ENCODE assay signal across 1 cellular context in the genomic region with DNA sequence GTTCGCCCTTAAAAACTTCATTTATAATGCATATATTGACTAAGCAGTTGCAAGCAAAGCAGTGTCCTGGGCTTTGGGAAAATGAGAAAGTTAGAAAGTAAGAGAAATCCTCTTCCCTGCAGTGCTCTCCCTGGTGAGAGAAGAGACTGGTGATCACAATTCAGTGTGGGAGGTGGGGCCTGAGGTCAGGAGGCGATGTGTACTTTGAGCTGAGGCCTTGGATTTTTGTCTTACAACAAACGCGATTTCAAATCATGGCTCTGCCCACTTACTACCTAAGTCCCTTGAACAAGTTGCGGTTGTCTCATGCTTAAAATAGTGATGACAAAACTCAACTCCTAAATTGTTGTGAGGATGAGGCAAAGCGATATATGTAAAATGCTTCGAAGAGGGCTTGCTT.
TF ChIP-seq lines count a peak whose summit lies in the region.

No MANE protein-coding gene starts in this region.

TF ChIP-seq in HepG2, 621 proteins besides CTCF, POLR2A, EP300 and RAD21 (continued from another document):
- TF ChIP-seq ZNF143 (CRISPR knock-in tag; IDR thresholded peaks at IDR 0.05) = no peak
- no peak for TF ChIP-seq ZNF251 (CRISPR knock-in tag; IDR thresholded peaks at IDR 0.05)
- no peak for TF ChIP-seq SIN3B (IDR thresholded peaks at IDR 0.05; ENCODE audit: low read length)
- no peak for TF ChIP-seq PRMT3 (CRISPR knock-in tag; IDR thresholded peaks at IDR 0.05; ENCODE audit: borderline replicate concordance, low read depth)
- TF ChIP-seq NCOR1 (IDR thresholded peaks at IDR 0.05; ENCODE audit: borderline replicate concordance, low read length) = no peak
- peak; percentile 87 for TF ChIP-seq HNF4A (CRISPR knock-in tag; IDR thresholded peaks at IDR 0.05)
- TF ChIP-seq, protein P1, sequence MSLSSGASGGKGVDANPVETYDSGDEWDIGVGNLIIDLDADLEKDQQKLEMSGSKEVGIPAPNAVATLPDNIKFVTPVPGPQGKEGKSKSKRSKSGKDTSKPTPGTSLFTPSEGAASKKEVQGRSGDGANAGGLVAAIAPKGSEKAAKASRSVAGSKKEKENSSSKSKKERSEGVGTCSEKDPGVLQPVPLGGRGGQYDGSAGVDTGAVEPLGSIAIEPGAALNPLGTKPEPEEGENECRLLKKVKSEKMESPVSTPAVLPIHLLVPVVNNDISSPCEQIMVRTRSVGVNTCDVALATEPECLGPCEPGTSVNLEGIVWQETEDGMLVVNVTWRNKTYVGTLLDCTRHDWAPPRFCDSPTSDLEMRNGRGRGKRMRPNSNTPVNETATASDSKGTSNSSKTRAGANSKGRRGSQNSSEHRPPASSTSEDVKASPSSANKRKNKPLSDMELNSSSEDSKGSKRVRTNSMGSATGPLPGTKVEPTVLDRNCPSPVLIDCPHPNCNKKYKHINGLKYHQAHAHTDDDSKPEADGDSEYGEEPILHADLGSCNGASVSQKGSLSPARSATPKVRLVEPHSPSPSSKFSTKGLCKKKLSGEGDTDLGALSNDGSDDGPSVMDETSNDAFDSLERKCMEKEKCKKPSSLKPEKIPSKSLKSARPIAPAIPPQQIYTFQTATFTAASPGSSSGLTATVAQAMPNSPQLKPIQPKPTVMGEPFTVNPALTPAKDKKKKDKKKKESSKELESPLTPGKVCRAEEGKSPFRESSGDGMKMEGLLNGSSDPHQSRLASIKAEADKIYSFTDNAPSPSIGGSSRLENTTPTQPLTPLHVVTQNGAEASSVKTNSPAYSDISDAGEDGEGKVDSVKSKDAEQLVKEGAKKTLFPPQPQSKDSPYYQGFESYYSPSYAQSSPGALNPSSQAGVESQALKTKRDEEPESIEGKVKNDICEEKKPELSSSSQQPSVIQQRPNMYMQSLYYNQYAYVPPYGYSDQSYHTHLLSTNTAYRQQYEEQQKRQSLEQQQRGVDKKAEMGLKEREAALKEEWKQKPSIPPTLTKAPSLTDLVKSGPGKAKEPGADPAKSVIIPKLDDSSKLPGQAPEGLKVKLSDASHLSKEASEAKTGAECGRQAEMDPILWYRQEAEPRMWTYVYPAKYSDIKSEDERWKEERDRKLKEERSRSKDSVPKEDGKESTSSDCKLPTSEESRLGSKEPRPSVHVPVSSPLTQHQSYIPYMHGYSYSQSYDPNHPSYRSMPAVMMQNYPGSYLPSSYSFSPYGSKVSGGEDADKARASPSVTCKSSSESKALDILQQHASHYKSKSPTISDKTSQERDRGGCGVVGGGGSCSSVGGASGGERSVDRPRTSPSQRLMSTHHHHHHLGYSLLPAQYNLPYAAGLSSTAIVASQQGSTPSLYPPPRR (CRISPR knock-in tag; IDR thresholded peaks at IDR 0.05; ENCODE audit: borderline replicate concordance) = no peak
- TF ChIP-seq PLRG1 (conservative IDR thresholded peaks at IDR 0.05) = no peak
- TF ChIP-seq ZNF34 (CRISPR knock-in tag; IDR thresholded peaks at IDR 0.05; ENCODE audit: borderline replicate concordance) = no peak
- TF ChIP-seq, protein P2, sequence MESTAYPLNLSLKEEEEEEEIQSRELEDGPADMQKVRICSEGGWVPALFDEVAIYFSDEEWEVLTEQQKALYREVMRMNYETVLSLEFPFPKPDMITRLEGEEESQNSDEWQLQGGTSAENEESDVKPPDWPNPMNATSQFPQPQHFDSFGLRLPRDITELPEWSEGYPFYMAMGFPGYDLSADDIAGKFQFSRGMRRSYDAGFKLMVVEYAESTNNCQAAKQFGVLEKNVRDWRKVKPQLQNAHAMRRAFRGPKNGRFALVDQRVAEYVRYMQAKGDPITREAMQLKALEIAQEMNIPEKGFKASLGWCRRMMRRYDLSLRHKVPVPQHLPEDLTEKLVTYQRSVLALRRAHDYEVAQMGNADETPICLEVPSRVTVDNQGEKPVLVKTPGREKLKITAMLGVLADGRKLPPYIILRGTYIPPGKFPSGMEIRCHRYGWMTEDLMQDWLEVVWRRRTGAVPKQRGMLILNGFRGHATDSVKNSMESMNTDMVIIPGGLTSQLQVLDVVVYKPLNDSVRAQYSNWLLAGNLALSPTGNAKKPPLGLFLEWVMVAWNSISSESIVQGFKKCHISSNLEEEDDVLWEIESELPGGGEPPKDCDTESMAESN (CRISPR knock-in tag; conservative IDR thresholded peaks at IDR 0.05) = no peak
- TF ChIP-seq, protein P3, sequence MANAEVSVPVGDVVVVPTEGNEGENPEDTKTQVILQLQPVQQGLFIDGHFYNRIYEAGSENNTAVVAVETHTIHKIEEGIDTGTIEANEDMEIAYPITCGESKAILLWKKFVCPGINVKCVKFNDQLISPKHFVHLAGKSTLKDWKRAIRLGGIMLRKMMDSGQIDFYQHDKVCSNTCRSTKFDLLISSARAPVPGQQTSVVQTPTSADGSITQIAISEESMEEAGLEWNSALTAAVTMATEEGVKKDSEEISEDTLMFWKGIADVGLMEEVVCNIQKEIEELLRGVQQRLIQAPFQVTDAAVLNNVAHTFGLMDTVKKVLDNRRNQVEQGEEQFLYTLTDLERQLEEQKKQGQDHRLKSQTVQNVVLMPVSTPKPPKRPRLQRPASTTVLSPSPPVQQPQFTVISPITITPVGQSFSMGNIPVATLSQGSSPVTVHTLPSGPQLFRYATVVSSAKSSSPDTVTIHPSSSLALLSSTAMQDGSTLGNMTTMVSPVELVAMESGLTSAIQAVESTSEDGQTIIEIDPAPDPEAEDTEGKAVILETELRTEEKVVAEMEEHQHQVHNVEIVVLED (CRISPR knock-in tag; IDR thresholded peaks at IDR 0.05; ENCODE audit: borderline replicate concordance) = no peak
- TF ChIP-seq ZNF264 (CRISPR knock-in tag; IDR thresholded peaks at IDR 0.05) = no peak
- TF ChIP-seq MTF2 (CRISPR knock-in tag; IDR thresholded peaks at IDR 0.05; ENCODE audit: borderline replicate concordance) = no peak
- TF ChIP-seq, protein P4, sequence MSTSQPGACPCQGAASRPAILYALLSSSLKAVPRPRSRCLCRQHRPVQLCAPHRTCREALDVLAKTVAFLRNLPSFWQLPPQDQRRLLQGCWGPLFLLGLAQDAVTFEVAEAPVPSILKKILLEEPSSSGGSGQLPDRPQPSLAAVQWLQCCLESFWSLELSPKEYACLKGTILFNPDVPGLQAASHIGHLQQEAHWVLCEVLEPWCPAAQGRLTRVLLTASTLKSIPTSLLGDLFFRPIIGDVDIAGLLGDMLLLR (CRISPR knock-in tag; IDR thresholded peaks at IDR 0.05) = no peak
- no peak for TF ChIP-seq SMYD3 (CRISPR knock-in tag; IDR thresholded peaks at IDR 0.05)
- TF ChIP-seq DPF2 (CRISPR knock-in tag; IDR thresholded peaks at IDR 0.05; ENCODE audit: borderline replicate concordance, low read depth) = no peak
- TF ChIP-seq, protein P5, sequence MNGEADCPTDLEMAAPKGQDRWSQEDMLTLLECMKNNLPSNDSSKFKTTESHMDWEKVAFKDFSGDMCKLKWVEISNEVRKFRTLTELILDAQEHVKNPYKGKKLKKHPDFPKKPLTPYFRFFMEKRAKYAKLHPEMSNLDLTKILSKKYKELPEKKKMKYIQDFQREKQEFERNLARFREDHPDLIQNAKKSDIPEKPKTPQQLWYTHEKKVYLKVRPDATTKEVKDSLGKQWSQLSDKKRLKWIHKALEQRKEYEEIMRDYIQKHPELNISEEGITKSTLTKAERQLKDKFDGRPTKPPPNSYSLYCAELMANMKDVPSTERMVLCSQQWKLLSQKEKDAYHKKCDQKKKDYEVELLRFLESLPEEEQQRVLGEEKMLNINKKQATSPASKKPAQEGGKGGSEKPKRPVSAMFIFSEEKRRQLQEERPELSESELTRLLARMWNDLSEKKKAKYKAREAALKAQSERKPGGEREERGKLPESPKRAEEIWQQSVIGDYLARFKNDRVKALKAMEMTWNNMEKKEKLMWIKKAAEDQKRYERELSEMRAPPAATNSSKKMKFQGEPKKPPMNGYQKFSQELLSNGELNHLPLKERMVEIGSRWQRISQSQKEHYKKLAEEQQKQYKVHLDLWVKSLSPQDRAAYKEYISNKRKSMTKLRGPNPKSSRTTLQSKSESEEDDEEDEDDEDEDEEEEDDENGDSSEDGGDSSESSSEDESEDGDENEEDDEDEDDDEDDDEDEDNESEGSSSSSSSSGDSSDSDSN (CRISPR knock-in tag; IDR thresholded peaks at IDR 0.05) = no peak
- no peak for TF ChIP-seq MED1 (CRISPR knock-in tag; IDR thresholded peaks at IDR 0.05)
